ENCODE assay signal across 10 cellular contexts in the genomic region with DNA sequence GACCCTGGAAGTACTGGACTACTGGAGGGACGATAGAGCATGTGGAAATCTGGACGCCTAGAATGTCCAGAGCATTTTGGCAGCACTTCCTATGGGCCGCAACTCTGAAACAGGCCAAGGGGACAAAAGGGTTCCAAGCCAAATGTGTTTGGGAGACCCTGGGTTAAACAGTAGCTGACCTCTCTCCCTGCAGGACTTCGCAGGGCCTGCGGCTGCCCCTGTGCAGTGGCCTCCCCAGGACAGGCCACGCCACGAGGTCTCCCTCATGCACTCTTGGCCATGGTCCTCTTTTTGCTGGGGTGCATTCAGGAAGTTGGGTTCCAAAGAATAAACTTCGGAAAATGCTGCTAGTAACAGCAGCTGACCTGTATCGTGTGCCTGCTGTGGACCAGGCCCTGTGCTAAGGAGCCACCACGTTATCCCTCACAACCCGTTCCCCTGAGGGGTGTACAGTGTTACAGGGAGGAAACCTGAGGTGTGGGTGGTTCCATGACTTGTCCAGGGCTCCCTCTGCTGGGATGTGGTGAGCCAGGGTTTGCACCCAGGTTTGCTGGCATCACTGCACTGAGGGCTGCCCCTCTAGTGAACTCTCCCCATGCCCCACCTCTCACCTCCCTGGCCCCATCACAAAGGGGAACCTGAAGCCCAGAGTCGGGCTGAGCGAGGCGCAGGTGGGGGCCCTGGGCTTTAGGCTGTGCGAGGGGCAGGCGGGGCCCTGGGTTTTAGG.
DNase-seq lines count a peak whose midpoint lies in the region; ATAC-seq and TF ChIP-seq lines count a peak whose summit lies in the region.
"Had no signal": no experiment of that assay in that cellular context is flagged by ENCODE, and none has a peak within 500 bp of the region (broad histone marks: within the 10 kb centered on the region; RNA-seq: fewer than 3 reads in every experiment).

No MANE protein-coding gene starts in this region.

- no peak for TF ChIP-seq CTCF in WTC11 (IDR thresholded peaks at IDR 0.05)

- CTCF ChIA-PET in WTC11 (lab: Charles Lee), result no interaction called here

- H3K27ac Mint-ChIP-seq in WTC11, result peak overlapping the region; percentile 57; the same call in 1 of the 2 replicates
- no peak overlapping the region for H3K27ac Mint-ChIP-seq in effector memory CD8-positive, alpha-beta T cell
- H3K27ac Mint-ChIP-seq: IgD-negative memory B cell had no signal

- H3K36me3 Mint-ChIP-seq in WTC11, result no peaks in the 10 kb centered on the region
- H3K36me3 Mint-ChIP-seq in effector memory CD8-positive, alpha-beta T cell (ENCODE audit: insufficient read depth), result no peaks in the 10 kb centered on the region

- ATAC-seq in WTC11 (peak; percentile 83), HG02884 (IDR thresholded peaks at IDR 0.05; ENCODE audit: unreplicated experiment) (no peak)
- no peak for ATAC-seq in effector memory CD8-positive, alpha-beta T cell (replicated peaks)

- H3K27me3 Mint-ChIP-seq in WTC11 (ENCODE audit: low read depth), result no peaks in the 10 kb centered on the region
- peaks cover 5 to 12% of the 10 kb centered on the region in 2 donors for H3K27me3 Mint-ChIP-seq in effector memory CD8-positive, alpha-beta T cell
- H3K27me3 Mint-ChIP-seq: IgD-negative memory B cell had no signal

- H3K4me1 Mint-ChIP-seq in WTC11, result no peaks in the 10 kb centered on the region
- no peaks in the 10 kb centered on the region for H3K4me1 Mint-ChIP-seq in effector memory CD8-positive, alpha-beta T cell (ENCODE audit: low read depth in 2 of 2)

- POLR2A ChIA-PET in WTC11 (lab: Charles Lee), result no interaction called here

- no peaks in the 10 kb centered on the region for H3K9me3 Mint-ChIP-seq in WTC11
- H3K9me3 Mint-ChIP-seq in effector memory CD8-positive, alpha-beta T cell, result no peaks in the 10 kb centered on the region
- H3K9me3 Mint-ChIP-seq: IgD-negative memory B cell had no signal

- no peak overlapping the region for H3K4me3 Mint-ChIP-seq in WTC11
- H3K4me3 Mint-ChIP-seq in effector memory CD8-positive, alpha-beta T cell, result no peak overlapping the region
- H3K4me3 Mint-ChIP-seq: IgD-negative memory B cell had no signal

- peak; percentile 2 for DNase-seq in stimulated activated CD4-positive, alpha-beta T cell treated with anti-CD3 and anti-CD28 coated beads, Interleukin-4, amount 100 ng/mL, for 24 hours
- no peak for DNase-seq in stimulated activated CD4-positive, alpha-beta T cell treated with anti-CD3 and anti-CD28 coated beads, Interleukin-1b, Interleukin-23, amount 100 ng/mL, for 48 hours
- peak; percentile 36 for DNase-seq in WTC11 (ENCODE audit: low spot score)
- DNase-seq in islet precursor cell, result peak; percentile 53
- no peak for DNase-seq in NCI-H1694 (lab: John Stamatoyannopoulos, UW)
- no peak for DNase-seq in effector memory CD8-positive, alpha-beta T cell
- DNase-seq in NCI-H345 (lab: John Stamatoyannopoulos, UW), result no peak
- DNase-seq: SW 1271 had no signal

TF ChIP-seq in WTC11, 78 proteins besides CTCF, POLR2A, EP300 and RAD21:
- TF ChIP-seq NFE2L1 (CRISPR knock-in tag; IDR thresholded peaks at IDR 0.05) (no peak), JAZF1 (CRISPR knock-in tag; IDR thresholded peaks at IDR 0.05) (no peak), ZMAT4 (CRISPR knock-in tag; IDR thresholded peaks at IDR 0.05) (no peak)

Comparison
In these comparisons a context has a peak if more than half of its experiments do, and no peak if none do; other contexts are left out.
1. DNase-seq: peak in stimulated activated CD4-positive, alpha-beta T cell treated with anti-CD3 and anti-CD28 coated beads, Interleukin-4, amount 100 ng/mL, for 24 hours (single experiment), WTC11 (single experiment) and islet precursor cell (single experiment); none in stimulated activated CD4-positive, alpha-beta T cell treated with anti-CD3 and anti-CD28 coated beads, Interleukin-1b, Interleukin-23, amount 100 ng/mL, for 48 hours (single experiment), NCI-H1694 (single experiment), effector memory CD8-positive, alpha-beta T cell (0 of 3) and NCI-H345 (single experiment).